Comparison of ENCODE assay signal across 1 cellular context in the genomic region with DNA sequence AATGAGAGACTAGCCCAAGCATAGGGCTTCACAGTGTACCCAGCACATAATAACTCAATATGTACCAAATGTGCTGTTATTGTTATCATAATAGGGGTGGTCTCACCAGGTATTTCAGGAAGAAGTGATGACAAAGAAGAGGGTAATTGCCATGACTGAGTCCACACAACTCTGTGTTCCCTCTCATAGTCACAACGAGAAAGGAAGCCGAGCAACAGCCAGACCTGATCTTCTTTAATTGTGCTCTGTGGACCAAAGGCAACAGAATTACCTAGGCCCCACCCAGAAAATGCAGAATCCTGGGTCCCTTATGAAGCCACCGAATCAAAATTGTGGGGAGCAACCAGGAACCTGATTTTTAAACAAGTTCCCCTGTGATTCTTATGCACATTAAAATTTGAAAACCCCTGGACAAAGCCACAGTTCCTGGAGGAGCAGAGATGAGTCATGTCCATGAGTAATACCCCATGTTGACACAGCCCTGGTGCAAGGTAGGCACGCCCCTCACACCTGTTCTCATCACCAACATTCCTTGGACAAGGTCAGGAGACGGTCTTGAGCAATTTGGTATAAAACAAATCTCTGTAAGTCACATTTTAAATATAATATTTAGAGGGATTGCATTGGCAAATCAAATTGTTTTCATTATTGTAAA.
A peak's percentile ranks its signal among the peaks of the same experiment; 100 is the strongest.
TF ChIP-seq lines count a peak whose summit lies in the region.

No MANE protein-coding gene starts in this region.

TF ChIP-seq in HCT116, 20 proteins besides CTCF, POLR2A, EP300 and RAD21 (continued from another document):
- TF ChIP-seq JUND (IDR thresholded peaks at IDR 0.05) (peak; percentile 99), MAX (IDR thresholded peaks at IDR 0.05) (peak; percentile 83), EGR1 (IDR thresholded peaks at IDR 0.05; ENCODE audit: low read depth) (no peak; the same call in 1 of the 2 replicates), CEBPB (IDR thresholded peaks at IDR 0.05; ENCODE audit: low read depth) (peak; percentile 95), ZBTB33 (IDR thresholded peaks at IDR 0.05; ENCODE audit: extremely low read depth, insufficient replicate concordance, low read length) (no peak), ZNF274 (IDR thresholded peaks at IDR 0.05; ENCODE audit: low read depth, low read length) (no peak)
